ENCODE assay signal across 17 cellular contexts in genomic region chr2:85796046-85796548, GRCh38. TPM values are rescaled to one million over a fixed set of nuclear protein-coding genes. Genes with fewer than 3 reads are reported as not detected.
A peak's percentile ranks its signal among the peaks of the same experiment; 100 is the strongest.
DNase-seq lines count a peak whose midpoint lies in the region; ATAC-seq and TF ChIP-seq lines count a peak whose summit lies in the region.
"Had no signal": no experiment of that assay in that cellular context is flagged by ENCODE, and none has a peak within 500 bp of the region (broad histone marks: within the 10 kb centered on the region; RNA-seq: fewer than 3 reads in every experiment).

No MANE protein-coding gene starts in this region.

- DNase-seq in ascending aorta (ENCODE audit: low spot score in 2 of 2) (peak in 1 of 2 donors; percentile 65), neural crest cell (ENCODE audit: low read depth, low spot score) (no peak), thyroid gland (no peak), breast epithelium (ENCODE audit: low spot score in 2 of 2) (no peak), HEK293T (ENCODE audit: extremely low spot score) (no peak)
- DNase-seq in activated CD4-positive, alpha-beta T cell treated with anti-CD3 and anti-CD28 coated beads, Interleukin-2, amount 50 U/mL, for 1 hour: no peak
- DNase-seq: activated CD4-positive, alpha-beta T cell treated with anti-CD3 and anti-CD28 coated beads for 48 hours; DMS153; effector memory CD8-positive, alpha-beta T cell; NCI-H1930; NCI-H774; stimulated activated CD4-positive, alpha-beta T cell treated with anti-CD3 and anti-CD28 coated beads, Interleukin-12 subunit alpha, Interleukin-12 subunit beta, amount 100 ng/mL, for 4 hours; trophoblast cell had no signal

- peak overlapping the region; percentile 90 for H3K27ac Mint-ChIP-seq in neural crest cell (ENCODE audit: unreplicated experiment)
- H3K27ac Mint-ChIP-seq: effector memory CD8-positive, alpha-beta T cell; T-helper 2 cell treated with Interferon-gamma antibody and Interleukin-4, amounts not matched to agents 5 μg/mL and 100 μg/mL, for 36 hours had no signal

- H3K27me3 Mint-ChIP-seq in neural crest cell (ENCODE audit: low read depth): no peaks in the 10 kb centered on the region

- POLR2A ChIA-PET in HEK293T (lab: Yijun Ruan, JAX): no interaction called here

- H3K36me3 ChIP-seq in ascending aorta (peaks cover 0 to 15% of the 10 kb centered on the region in 2 donors), gastroesophageal sphincter (no peaks in the 10 kb centered on the region), thyroid gland (peaks cover 0 to 5% of the 10 kb centered on the region in 2 donors), breast epithelium (no peaks in the 10 kb centered on the region)
- H3K36me3 ChIP-seq: neutrophil had no signal

- no peaks in the 10 kb centered on the region for H3K27me3 ChIP-seq in ascending aorta
- H3K27me3 ChIP-seq in gastroesophageal sphincter: no peaks in the 10 kb centered on the region
- no peaks in the 10 kb centered on the region for H3K27me3 ChIP-seq in thyroid gland
- H3K27me3 ChIP-seq in breast epithelium: no peaks in the 10 kb centered on the region
- H3K27me3 ChIP-seq: neutrophil had no signal

- H3K4me1 Mint-ChIP-seq in neural crest cell: peaks cover 55% of the 10 kb centered on the region

- no peak overlapping the region for H3K4me3 Mint-ChIP-seq in neural crest cell
- H3K4me3 Mint-ChIP-seq: effector memory CD8-positive, alpha-beta T cell; T-helper 2 cell treated with Interferon-gamma antibody and Interleukin-4, amounts not matched to agents 5 μg/mL and 100 μg/mL, for 36 hours had no signal

- no peak for TF ChIP-seq EP300 in gastroesophageal sphincter (IDR thresholded peaks at IDR 0.05)

- TF ChIP-seq CTCF in ascending aorta (IDR thresholded peaks at IDR 0.05) (no peak), gastroesophageal sphincter (IDR thresholded peaks at IDR 0.05) (peak in 1 of 4 experiments; percentile 15), neural crest cell (conservative IDR thresholded peaks at IDR 0.05) (no peak), thyroid gland (IDR thresholded peaks at IDR 0.05) (no peak), breast epithelium (IDR thresholded peaks at IDR 0.05) (no peak)

- peaks cover 39 to 66% of the 10 kb centered on the region in 2 donors for H3K4me1 ChIP-seq in ascending aorta
- peaks cover 19 to 71% (median 59%) of the 10 kb centered on the region in 3 donors for H3K4me1 ChIP-seq in gastroesophageal sphincter
- peaks cover 33 to 67% of the 10 kb centered on the region in 2 donors for H3K4me1 ChIP-seq in thyroid gland
- peaks cover 0 to 3% of the 10 kb centered on the region in 2 donors for H3K4me1 ChIP-seq in breast epithelium

- H3K9me3 Mint-ChIP-seq in neural crest cell: no peaks in the 10 kb centered on the region
- H3K9me3 Mint-ChIP-seq: effector memory CD8-positive, alpha-beta T cell; T-helper 2 cell treated with Interferon-gamma antibody and Interleukin-4, amounts not matched to agents 5 μg/mL and 100 μg/mL, for 36 hours had no signal

- H3K27ac ChIP-seq in ascending aorta: peak overlapping the region; percentile 87 to 91
- H3K27ac ChIP-seq in gastroesophageal sphincter: peak overlapping the region; percentile 12 to 81 (median 80)
- H3K27ac ChIP-seq in thyroid gland: peak overlapping the region; percentile 4 to 89 (median 85)
- H3K27ac ChIP-seq in breast epithelium: peak overlapping the region in 1 of 2 donors; percentile 71
- H3K27ac ChIP-seq: neutrophil had no signal

- CTCF ChIA-PET in HEK293T (lab: Yijun Ruan, JAX): no interaction called here

- WGBS in gastroesophageal sphincter (ENCODE audit: low coverage in 1 of 2), 2 donors: 31 to 70% methylated on average over 2 to 3 of the region's 10 CpGs
- 64 to 70% methylated on average over 10 of the region's 10 CpGs for WGBS in thyroid gland, 2 donors

- ATAC-seq in gastroesophageal sphincter (peak; percentile 32), HG03439 (IDR thresholded peaks at IDR 0.05; ENCODE audit: unreplicated experiment) (no peak)
- ATAC-seq: effector memory CD8-positive, alpha-beta T cell had no signal

- no peaks in the 10 kb centered on the region for H3K36me3 Mint-ChIP-seq in neural crest cell (ENCODE audit: low read depth)

- intact Hi-C loops in ascending aorta (cut with DNase I) (loop anchor here (2.0 kb wide), 1 partner anchor 17 kb away; no protein-coding TSS in a partner anchor), thyroid gland (cut with DNase I) (no loop called here), breast epithelium (cut with DNase I; ENCODE audit: low total_unique reads) (no loop called here)

- no peak overlapping the region for H3K4me3 ChIP-seq in ascending aorta
- H3K4me3 ChIP-seq in gastroesophageal sphincter: peak overlapping the region in 1 of 2 donors; percentile 10
- no peak overlapping the region for H3K4me3 ChIP-seq in thyroid gland (replicated peaks in 1 of 3)
- no peak overlapping the region for H3K4me3 ChIP-seq in breast epithelium

- TF ChIP-seq POLR2A in gastroesophageal sphincter (IDR thresholded peaks at IDR 0.05): no peak
- no peak for TF ChIP-seq POLR2A in thyroid gland (IDR thresholded peaks at IDR 0.05)
- no peak for TF ChIP-seq POLR2A in breast epithelium (IDR thresholded peaks at IDR 0.05)

- H3K9me3 ChIP-seq in ascending aorta (no peaks in the 10 kb centered on the region), gastroesophageal sphincter (peaks cover 0 to 2% (median 0%) of the 10 kb centered on the region in 3 donors), thyroid gland (no peaks in the 10 kb centered on the region), breast epithelium (peaks cover 0 to 3% of the 10 kb centered on the region in 2 donors)
- H3K9me3 ChIP-seq: neutrophil had no signal

TF ChIP-seq in HEK293T, 16 proteins besides CTCF, POLR2A, EP300 and RAD21:
- TF ChIP-seq CTBP1 (IDR thresholded peaks at IDR 0.05; ENCODE audit: borderline replicate concordance) (no peak), L3MBTL2 (conservative IDR thresholded peaks at IDR 0.05) (no peak), ZNF384 (IDR thresholded peaks at IDR 0.05) (no peak), FOXA1 (IDR thresholded peaks at IDR 0.05) (no peak), HDGF (IDR thresholded peaks at IDR 0.05; ENCODE audit: borderline replicate concordance) (no peak), FOXM1 (IDR thresholded peaks at IDR 0.05; ENCODE audit: borderline replicate concordance) (no peak), BHLHE40 (IDR thresholded peaks at IDR 0.05; ENCODE audit: borderline replicate concordance) (no peak), ELF4 (IDR thresholded peaks at IDR 0.05) (no peak)

RNA-seq across cellular contexts. Expression of gene ATOH8, which starts 42.3 kb away (rescaled TPM):
- total RNA-seq in ascending aorta (239 TPM), gastroesophageal sphincter (10 to 100 TPM; 34.5 to 79.5 (median 59.6) TPM), neural crest cell (6.9 and 7.7 TPM in 2 replicates), thyroid gland (100 to 1,000 TPM in 2 of 4 donors, 10 to 100 TPM in 2; 82.8 to 260 (median 167) TPM), breast epithelium (100 to 1,000 TPM in 1 of 3 donors, 10 to 100 TPM in 2; 20.8 to 167 (median 46.2) TPM)
